8 cellular contexts compared by ENCODE assay signal in genomic region chr2:30234180-30234971, GRCh38. TPM values are rescaled to one million over a fixed set of nuclear protein-coding genes. Genes with fewer than 3 reads are reported as not detected.
DNase-seq lines count a peak whose midpoint lies in the region; ATAC-seq and TF ChIP-seq lines count a peak whose summit lies in the region.

No MANE protein-coding gene starts in this region.

- DNase-seq in cardiac muscle cell (ENCODE audit: low read depth in 1 of 2, low spot score in 1 of 2) = peak in 1 of 2 donors; percentile 78
- DNase-seq in Right ventricle myocardium superior = no peak
- peak; percentile 26 for DNase-seq in activated effector memory CD4-positive, alpha-beta T cell treated with Interleukin-2 at 50 U/mL for 16 hours
- peak; percentile 52 for DNase-seq in stimulated activated naive CD4-positive, alpha-beta T cell treated with Interleukin-2 at 50 U/mL for 16 hours (lab: John Stamatoyannopoulos, UW)
- no peak for DNase-seq in NCI-H446 treated with DMSO at 0.1 percent for 48 hours (lab: John Stamatoyannopoulos, UW)

- H3K27me3 ChIP-seq in cardiac muscle cell = no peaks in the 10 kb centered on the region
- H3K27me3 ChIP-seq in iPS-20b (ENCODE audit: insufficient read depth, low read length) = peaks cover 43% of the 10 kb centered on the region

- H3K27ac ChIP-seq in cardiac muscle cell (peak overlapping the region; percentile 38), iPS-20b (ENCODE audit: low read length) (no peak overlapping the region)

- H3K4me3 ChIP-seq in cardiac muscle cell (peak overlapping the region; percentile 95), iPS-20b (ENCODE audit: low read length) (0 out of 2 replicates have a peak overlapping the region, but pooled peaks have one; percentile 15)

- H3K9ac ChIP-seq in iPS-20b (ENCODE audit: low read depth, low read length) = no peak overlapping the region

- intact Hi-C loops in Right ventricle myocardium superior (cut with DNase I) = loop anchor here (5.0 kb wide), 1 partner anchor 113 kb away; no protein-coding TSS in a partner anchor

- no peak for TF ChIP-seq CTCF in cardiac muscle cell (IDR thresholded peaks at IDR 0.05; ENCODE audit: low read depth, low read length)

- H3K4me1 ChIP-seq in cardiac muscle cell (ENCODE audit: low read depth) (peaks cover 62% of the 10 kb centered on the region), iPS-20b (ENCODE audit: insufficient read depth, low read length) (peaks cover 9% of the 10 kb centered on the region)

- H3K36me3 ChIP-seq in cardiac muscle cell (peaks cover 29% of the 10 kb centered on the region), iPS-20b (ENCODE audit: insufficient read depth, low read depth, low read length) (peaks cover 23% of the 10 kb centered on the region)

- H3K9me3 ChIP-seq in cardiac muscle cell (ENCODE audit: low read depth) = no peaks in the 10 kb centered on the region
- H3K9me3 ChIP-seq in iPS-20b (ENCODE audit: insufficient read depth, low read depth, low read length) = no peaks in the 10 kb centered on the region

- ATAC-seq in Right ventricle myocardium superior (ENCODE audit: poor library complexity) = no peak
- no peak for ATAC-seq in GM21390 (IDR thresholded peaks at IDR 0.05; ENCODE audit: unreplicated experiment)
- no peak for ATAC-seq in HG03045 (IDR thresholded peaks at IDR 0.05; ENCODE audit: unreplicated experiment)

RNA-seq across cellular contexts. Expression of gene LBH, which starts 3.0 kb away (rescaled TPM):
- total RNA-seq in cardiac muscle cell = 1,389 and 2,258 TPM in 2 replicates
- polyA plus RNA-seq in cardiac muscle cell = 544 and 632 TPM in 2 replicates
- total RNA-seq in Right ventricle myocardium superior = 115 TPM

Comparison
In these comparisons a context has a peak if more than half of its experiments do, and no peak if none do; other contexts are left out.
1. RNA of gene LBH, which starts 3.0 kb away (total RNA-seq): 1,389 to 2,258 TPM in cardiac muscle cell; 115 TPM in Right ventricle myocardium superior (single experiment); every median in the first group is over 10 times any median in the second.
2. DNase-seq: peak in activated effector memory CD4-positive, alpha-beta T cell treated with Interleukin-2 at 50 U/mL for 16 hours (single experiment) and stimulated activated naive CD4-positive, alpha-beta T cell treated with Interleukin-2 at 50 U/mL for 16 hours (single experiment); none in Right ventricle myocardium superior (single experiment) and NCI-H446 treated with DMSO at 0.1 percent for 48 hours (single experiment).